ENCODE assay signal across 1 cellular context in genomic region chr6:118651282-118652050, GRCh38.
TF ChIP-seq lines count a peak whose summit lies in the region.

Gene CEP85L, minus strand, starts transcription at chr6:118651591. Its CDS starts 322 bp downstream, at chr6:118651269.

TF ChIP-seq in GM12878, 131 proteins besides CTCF, POLR2A, EP300 and RAD21 (continued from another document):
- TF ChIP-seq BHLHE40 (IDR thresholded peaks at IDR 0.05; ENCODE audit: borderline replicate concordance in 1 of 2, low read depth in 2 of 2, low read length in 1 of 2) (no peak), STAT3 (IDR thresholded peaks at IDR 0.05; ENCODE audit: low read depth, low read length) (no peak), TAF1 (IDR thresholded peaks at IDR 0.05; ENCODE audit: borderline replicate concordance, low read depth, low read length) (peak; percentile 42; the same call in 1 of the 2 replicates), SMARCA5 (IDR thresholded peaks at IDR 0.05) (0 out of 2 replicates have a peak, but pooled peaks have one; percentile 29), POLR2AphosphoS5 (IDR thresholded peaks at IDR 0.05; ENCODE audit: low read length) (peak; percentile 63; the same call in 1 of the 2 replicates), ZSCAN29 (IDR thresholded peaks at IDR 0.05) (no peak), SRF (IDR thresholded peaks at IDR 0.05; ENCODE audit: low read depth in 2 of 2, low read length in 2 of 2) (0 out of 4 replicates have a peak, but pooled peaks of 1 of the 2 experiments have one; percentile 0), ZNF622 (IDR thresholded peaks at IDR 0.05) (no peak), MXI1 (IDR thresholded peaks at IDR 0.05; ENCODE audit: low read depth, low read length) (peak; percentile 41; the same call in 1 of the 2 replicates), RUNX3 (IDR thresholded peaks at IDR 0.05; ENCODE audit: low read length) (peak; percentile 33), MTA2 (IDR thresholded peaks at IDR 0.05; ENCODE audit: low read depth) (peak; percentile 20; the same call in 1 of the 2 replicates)
